Comparison of ENCODE assay signal across 10 cellular contexts in genomic region chr4:132123870-132124623, GRCh38.
DNase-seq lines count a peak whose midpoint lies in the region; ATAC-seq, FAIRE-seq and TF ChIP-seq lines count a peak whose summit lies in the region.
"Had no signal": no experiment of that assay in that cellular context is flagged by ENCODE, and none has a peak within 500 bp of the region (broad histone marks: within the 10 kb centered on the region; RNA-seq: fewer than 3 reads in every experiment).

No MANE protein-coding gene starts in this region.

- H3K27ac ChIP-seq in HepG2 (ENCODE audit: extremely low read length, insufficient read depth, low read length) (no peak overlapping the region), suprapubic skin (no peak overlapping the region), substantia nigra (ENCODE audit: low read depth, low read length, poor library complexity, severe bottlenecking) (no peak overlapping the region)
- H3K27ac ChIP-seq: 22Rv1, SK-N-MC had no signal

- intact Hi-C loops in HepG2 (cut with micrococcal nuclease; ENCODE audit: unreplicated experiment) = no loop called here

- TF ChIP-seq POLR2A in HepG2 (IDR thresholded peaks at IDR 0.05; ENCODE audit: insufficient read depth in 1 of 2, low read depth in 2 of 2, low read length in 2 of 2) (no peak), suprapubic skin (IDR thresholded peaks at IDR 0.05) (no peak)

- POLR2A ChIA-PET in HepG2 (lab: Yijun Ruan, JAX) = no interaction called here

- no peak for TF ChIP-seq RAD21 in HepG2 (CRISPR knock-in tag; IDR thresholded peaks at IDR 0.05)

- peak overlapping the region; percentile 42 for H2AFZ ChIP-seq in HepG2 (ENCODE audit: low read length)

- no TSS peak for BruUV-seq in HepG2 (replicated peaks; lab: Mats Ljungman, UMichigan)

- no peak for TF ChIP-seq CTCF in HepG2 (CRISPR knock-in tag; IDR thresholded peaks at IDR 0.05)
- TF ChIP-seq CTCF in suprapubic skin (IDR thresholded peaks at IDR 0.05) = no peak

- CTCF ChIA-PET in HepG2 (lab: Yijun Ruan, JAX; ENCODE audit: low intra/inter-chr PET ratio, low total read pairs) = no interaction called here

- no peaks in the 10 kb centered on the region for H3K79me2 ChIP-seq in HepG2 (ENCODE audit: insufficient read depth, low read length)

- WGBS in HepG2 (ENCODE audit: low lambda C conversion rate) = 74% methylated on average over 15 of the region's 15 CpGs
- 88% methylated on average over 15 of the region's 15 CpGs for WGBS in suprapubic skin

- H3K9me3 ChIP-seq in HepG2 (ENCODE audit: low read length) (no peaks in the 10 kb centered on the region), suprapubic skin (no peaks in the 10 kb centered on the region)

- DNase-seq in NCI-H1436 (lab: John Stamatoyannopoulos, UW) (peak; percentile 43), NCI-H1436 treated with DMSO at 0.1 percent for 48 hours (lab: John Stamatoyannopoulos, UW) (no peak), SW 1271 (lab: John Stamatoyannopoulos, UW) (peak; percentile 26 to 68), HepG2 (ENCODE audit: low spot score) (no peak), nucleus accumbens (lab: John Stamatoyannopoulos, UW) (no peak), suprapubic skin (ENCODE audit: low spot score in 2 of 2) (no peak), substantia nigra (lab: John Stamatoyannopoulos, UW) (no peak)

- in situ Hi-C loops in HepG2 (cut with HindIII; ENCODE audit: extremely low pct_ligation_motif_present, low pct_unique_long_range_greater_than_20kb) = no loop called here

- H3K27me3 ChIP-seq in HepG2 (ENCODE audit: control insufficient read depth in 1 of 2, insufficient read depth in 2 of 2, low read length in 2 of 2) (no peaks in the 10 kb centered on the region; a peak in 1 of 5 replicates), suprapubic skin (no peaks in the 10 kb centered on the region)

- H3K9ac ChIP-seq in HepG2 (ENCODE audit: insufficient read depth, low read depth, low read length) = no peak overlapping the region

- peak overlapping the region; percentile 49; the same call in 1 of the 2 replicates for H3K4me2 ChIP-seq in HepG2 (ENCODE audit: low read depth, low read length)

- H3K36me3 ChIP-seq in HepG2 (replicated peaks in 1 of 2; ENCODE audit: control insufficient read depth in 1 of 2, insufficient read depth in 2 of 2, low read length in 2 of 2) (no peaks in the 10 kb centered on the region), suprapubic skin (no peaks in the 10 kb centered on the region)

- FAIRE-seq in HepG2 (lab: Jason Lieb, UNC) = no peak

- TF ChIP-seq EP300 in HepG2 (IDR thresholded peaks at IDR 0.05; ENCODE audit: low read depth in 2 of 2, low read length in 2 of 2) = no peak
- TF ChIP-seq EP300 in HepG2 (CRISPR knock-in tag; IDR thresholded peaks at IDR 0.05; ENCODE audit: borderline replicate concordance) = no peak
- no peak for TF ChIP-seq EP300 in suprapubic skin (IDR thresholded peaks at IDR 0.05)

- H3K4me3 ChIP-seq in HepG2 (replicated peaks in 1 of 3; ENCODE audit: insufficient read depth in 1 of 3, low read depth in 2 of 3, low read length in 3 of 3) = peak overlapping the region; percentile 12 to 31 (median 16); a peak in 3 of 6 replicates
- H3K4me3 ChIP-seq in suprapubic skin = no peak overlapping the region
- H3K4me3 ChIP-seq: SK-N-MC had no signal

- H3K4me1 ChIP-seq in HepG2 (ENCODE audit: insufficient read depth, low read length) = no peaks in the 10 kb centered on the region
- H3K4me1 ChIP-seq in suprapubic skin = no peaks in the 10 kb centered on the region

- ATAC-seq in HG02981 (IDR thresholded peaks at IDR 0.05; ENCODE audit: unreplicated experiment) = peak; percentile 71
- ATAC-seq in HepG2 = no peak

- no peaks in the 10 kb centered on the region for H4K20me1 ChIP-seq in HepG2 (ENCODE audit: insufficient read depth, low read length)

TF ChIP-seq in HepG2, 621 proteins besides CTCF, POLR2A, EP300 and RAD21:
- 0 out of 2 replicates have a peak, but pooled peaks have one; percentile 26 for TF ChIP-seq IRF2 (CRISPR knock-in tag; IDR thresholded peaks at IDR 0.05)
- TF ChIP-seq, protein P1, sequence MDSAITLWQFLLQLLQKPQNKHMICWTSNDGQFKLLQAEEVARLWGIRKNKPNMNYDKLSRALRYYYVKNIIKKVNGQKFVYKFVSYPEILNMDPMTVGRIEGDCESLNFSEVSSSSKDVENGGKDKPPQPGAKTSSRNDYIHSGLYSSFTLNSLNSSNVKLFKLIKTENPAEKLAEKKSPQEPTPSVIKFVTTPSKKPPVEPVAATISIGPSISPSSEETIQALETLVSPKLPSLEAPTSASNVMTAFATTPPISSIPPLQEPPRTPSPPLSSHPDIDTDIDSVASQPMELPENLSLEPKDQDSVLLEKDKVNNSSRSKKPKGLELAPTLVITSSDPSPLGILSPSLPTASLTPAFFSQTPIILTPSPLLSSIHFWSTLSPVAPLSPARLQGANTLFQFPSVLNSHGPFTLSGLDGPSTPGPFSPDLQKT (CRISPR knock-in tag; IDR thresholded peaks at IDR 0.05; ENCODE audit: borderline replicate concordance) = no peak

Comparison
In these comparisons a context has a peak if more than half of its experiments do, and no peak if none do; other contexts are left out.
1. DNase-seq: peak in NCI-H1436 (single experiment) and SW 1271 (2 of 2); none in NCI-H1436 treated with DMSO at 0.1 percent for 48 hours (single experiment), HepG2 (single experiment), nucleus accumbens (0 of 56), suprapubic skin (0 of 2) and substantia nigra (0 of 49).